ENCODE assay signal across 38 cellular contexts in genomic region chr11:58121101-58121500, GRCh38. TPM values are rescaled to one million over a fixed set of nuclear protein-coding genes. Genes with fewer than 3 reads are reported as not detected.
"Had no signal": no experiment of that assay in that cellular context is flagged by ENCODE, and none has a peak within 500 bp of the region (broad histone marks: within the 10 kb centered on the region; RNA-seq: fewer than 3 reads in every experiment).

No MANE protein-coding gene starts in this region.

- H3K27me3 ChIP-seq: neural progenitor cell, neutrophil, right atrium auricular region, right lobe of liver, testis, thyroid gland, transverse colon, upper lobe of left lung had no signal

- DNase-seq: hypothalamus; immature natural killer cell; islet precursor cell; left ventricle myocardium inferior; mesendoderm; naive B cell; natural killer cell; nephron progenitor cell; occipital lobe; right lobe of liver; stimulated activated CD4-positive, alpha-beta T cell treated with anti-CD3 and anti-CD28 coated beads, Interleukin-1b, Interleukin-23, amount 100 ng/mL, for 48 hours; stimulated activated CD4-positive, alpha-beta T cell treated with anti-CD3 and anti-CD28 coated beads, Interleukin-2, amount 100 ng/mL, for 48 hours; stimulated activated CD4-positive, alpha-beta T cell treated with anti-CD3 and anti-CD28 coated beads, Interleukin-4, amount 100 ng/mL, for 4 hours; stimulated activated CD8-positive, alpha-beta memory T cell treated with anti-CD3 and anti-CD28 coated beads, Interleukin-4, amount 100 ng/mL, for 48 hours; stimulated activated naive CD4-positive, alpha-beta T cell treated with Interleukin-2 at 50 U/mL for 16 hours; stimulated activated naive CD8-positive, alpha-beta T cell treated with anti-CD3 and anti-CD28 coated beads, Interleukin-15, amount 100 ng/mL, for 72 hours; substantia nigra; testis; thyroid gland; transverse colon; upper lobe of left lung had no signal

- H3K4me2 ChIP-seq: neural progenitor cell, smooth muscle cell had no signal

- H3K36me3 ChIP-seq: left ventricle myocardium inferior, neural progenitor cell, neutrophil, right atrium auricular region, right lobe of liver, thyroid gland, transverse colon, upper lobe of left lung had no signal

- H3K9ac ChIP-seq: neural progenitor cell, parathyroid adenoma had no signal

- H3K9me3 ChIP-seq: left ventricle myocardium inferior, neutrophil, right atrium auricular region, right lobe of liver, testis, thyroid gland, transverse colon, upper lobe of left lung had no signal

- H3K4me3 ChIP-seq: left ventricle myocardium inferior, lung, neural progenitor cell, right atrium auricular region, right lobe of liver, smooth muscle cell, testis, thyroid gland, transverse colon, upper lobe of left lung had no signal

- H3K27ac ChIP-seq: left ventricle myocardium inferior, neural progenitor cell, neutrophil, parathyroid adenoma, right atrium auricular region, right lobe of liver, testis, thyroid gland, transverse colon, upper lobe of left lung had no signal

- H2AFZ ChIP-seq: neural progenitor cell, parathyroid adenoma had no signal

- ATAC-seq: natural killer cell; right lobe of liver; stimulated activated memory B cell treated with anti-CD40 and anti-IgM and Interleukin-4, amounts not matched to agents 10 μg/mL and 1 μg/mL and 100 μg/mL, for 72 hours; stimulated activated naive CD8-positive, alpha-beta T cell treated with anti-CD3 and anti-CD28 coated beads, Interleukin-15, amount 100 ng/mL, for 72 hours had no signal

- H3K4me1 ChIP-seq: left ventricle myocardium inferior, neural progenitor cell, parathyroid adenoma, right atrium auricular region, right lobe of liver, testis, thyroid gland, transverse colon, upper lobe of left lung had no signal

- H3K79me2 ChIP-seq: parathyroid adenoma had no signal

RNA-seq across cellular contexts. Expression of gene OR9I1, which starts 4.2 kb away (rescaled TPM):
- total RNA-seq: kidney epithelial cell, left ventricle myocardium inferior, lower leg skin, lung, mesothelial cell of epicardium, mononuclear cell, natural killer cell, occipital lobe, osteocyte, posterior vena cava, pulmonary artery endothelial cell, renal cortical epithelial cell, right atrium auricular region, right lobe of liver, skeletal muscle tissue, smooth muscle cell, testis, thyroid gland, transverse colon, upper lobe of left lung, urinary bladder had no signal
